In genomic region chr9:126621056-126621918, GRCh38 we compare ENCODE assay signal across 22 cellular contexts. TPM values are rescaled to one million over a fixed set of nuclear protein-coding genes. Genes with fewer than 3 reads are reported as not detected.
DNase-seq lines count a peak whose midpoint lies in the region; ATAC-seq and TF ChIP-seq lines count a peak whose summit lies in the region.
"Had no signal": no experiment of that assay in that cellular context is flagged by ENCODE, and none has a peak within 500 bp of the region (broad histone marks: within the 10 kb centered on the region; RNA-seq: fewer than 3 reads in every experiment).

No MANE protein-coding gene starts in this region.

- H3K4me3 ChIP-seq in mesendoderm (ENCODE audit: low read length): no peak overlapping the region
- H3K4me3 ChIP-seq: A549, GM12878, MG63 had no signal

- H3K79me2 ChIP-seq in mesendoderm (ENCODE audit: control insufficient read depth, insufficient read depth, low read length): no peaks in the 10 kb centered on the region

- no peak overlapping the region for H3K56ac ChIP-seq in mesendoderm (ENCODE audit: low read length)

- H2BK120ac ChIP-seq in mesendoderm (ENCODE audit: low read depth, low read length): no peak overlapping the region

- no peak overlapping the region for H3K4ac ChIP-seq in mesendoderm (ENCODE audit: low read depth, low read length)

- no peaks in the 10 kb centered on the region for H3K36me3 ChIP-seq in mesendoderm (ENCODE audit: control insufficient read depth, insufficient read depth, low read length)
- H3K36me3 ChIP-seq: MG63 had no signal

- peaks cover 12 to 18% of the 10 kb centered on the region in 2 donors for H3K4me1 Mint-ChIP-seq in natural killer cell
- H3K4me1 Mint-ChIP-seq in natural killer cell treated with Interleukin-12 subunit alpha and Interleukin-12 subunit beta and Interleukin-15 and Interleukin-18, amount 100 ng/mL, for 72 hours (ENCODE audit: low read depth in 2 of 2): peaks cover 5 to 12% of the 10 kb centered on the region in 2 donors
- no peaks in the 10 kb centered on the region for H3K4me1 Mint-ChIP-seq in activated T-helper 1 cell treated with anti-CD3 and anti-CD28 coated beads, Interleukin-12 subunit alpha, Interleukin-12 subunit beta, Interleukin-2, Interleukin-4 antibody, amounts not matched to agents 30 ng/mL and 10 ng/mL and 1 ng/mL, durations not matched to agents 14 hours and 24 hours and 36 hours (ENCODE audit: low read depth)
- peaks cover 35% of the 10 kb centered on the region for H3K4me1 Mint-ChIP-seq in type B pancreatic cell (ENCODE audit: unreplicated experiment)

- peak overlapping the region; percentile 34 for H3K23ac ChIP-seq in mesendoderm (ENCODE audit: low read length)

- no peak overlapping the region for H2BK5ac ChIP-seq in mesendoderm (ENCODE audit: low read length)

- H4K5ac ChIP-seq in mesendoderm (ENCODE audit: low read length): no peak overlapping the region

- H3K27ac Mint-ChIP-seq in natural killer cell (no peak overlapping the region), type B pancreatic cell (no peak overlapping the region)
- no peak overlapping the region for H3K27ac Mint-ChIP-seq in natural killer cell treated with Interleukin-12 subunit alpha and Interleukin-12 subunit beta and Interleukin-15 and Interleukin-18, amount 100 ng/mL, for 72 hours
- peak overlapping the region; percentile 18 for H3K27ac Mint-ChIP-seq in activated T-helper 1 cell treated with anti-CD3 and anti-CD28 coated beads, Interleukin-12 subunit alpha, Interleukin-12 subunit beta, Interleukin-2, Interleukin-4 antibody, amounts not matched to agents 30 ng/mL and 10 ng/mL and 1 ng/mL, durations not matched to agents 14 hours and 24 hours and 36 hours
- H3K27ac Mint-ChIP-seq: CD4-positive, alpha-beta T cell had no signal

- H3K9me3 Mint-ChIP-seq in natural killer cell: no peaks in the 10 kb centered on the region
- H3K9me3 Mint-ChIP-seq in natural killer cell treated with Interleukin-12 subunit alpha and Interleukin-12 subunit beta and Interleukin-15 and Interleukin-18, amount 100 ng/mL, for 72 hours: no peaks in the 10 kb centered on the region
- H3K9me3 Mint-ChIP-seq in activated T-helper 1 cell treated with anti-CD3 and anti-CD28 coated beads, Interleukin-12 subunit alpha, Interleukin-12 subunit beta, Interleukin-2, Interleukin-4 antibody, amounts not matched to agents 30 ng/mL and 10 ng/mL and 1 ng/mL, durations not matched to agents 14 hours and 24 hours and 36 hours: no peaks in the 10 kb centered on the region
- H3K9me3 Mint-ChIP-seq in type B pancreatic cell: no peaks in the 10 kb centered on the region
- H3K9me3 Mint-ChIP-seq: CD4-positive, alpha-beta T cell had no signal

- no peak overlapping the region for H2BK15ac ChIP-seq in mesendoderm (replicated peaks; ENCODE audit: low read depth)

- H3K9ac ChIP-seq in mesendoderm (ENCODE audit: low read length): no peak overlapping the region

- no peak overlapping the region for H4K8ac ChIP-seq in mesendoderm (ENCODE audit: low read depth, low read length)

- WGBS in mesendoderm (ENCODE audit: extremely low coverage, insufficient coverage, low lambda C conversion rate): no CpG with 5 or more reads among the region's 15 CpGs

- H3K27me3 Mint-ChIP-seq in natural killer cell (ENCODE audit: low read depth in 2 of 2): peaks cover 65 to 69% of the 10 kb centered on the region in 2 donors
- peaks cover 52 to 57% of the 10 kb centered on the region in 2 donors for H3K27me3 Mint-ChIP-seq in natural killer cell treated with Interleukin-12 subunit alpha and Interleukin-12 subunit beta and Interleukin-15 and Interleukin-18, amount 100 ng/mL, for 72 hours
- H3K27me3 Mint-ChIP-seq in activated T-helper 1 cell treated with anti-CD3 and anti-CD28 coated beads, Interleukin-12 subunit alpha, Interleukin-12 subunit beta, Interleukin-2, Interleukin-4 antibody, amounts not matched to agents 30 ng/mL and 10 ng/mL and 1 ng/mL, durations not matched to agents 14 hours and 24 hours and 36 hours (ENCODE audit: insufficient read depth): peaks cover 87% of the 10 kb centered on the region
- H3K27me3 Mint-ChIP-seq in type B pancreatic cell: peaks cover 94% of the 10 kb centered on the region

- DNase-seq in natural killer cell (no peak), mesendoderm (no peak), type B pancreatic cell (ENCODE audit: extremely low spot score, unreplicated experiment) (no peak), NOMO-1 (lab: John Stamatoyannopoulos, UW; ENCODE audit: unreplicated experiment in 2 of 2) (no peak), KG1 (lab: John Stamatoyannopoulos, UW) (no peak)
- DNase-seq in natural killer cell treated with Interleukin-12 subunit alpha and Interleukin-12 subunit beta and Interleukin-15 and Interleukin-18, amount 100 ng/mL, for 72 hours (ENCODE audit: low spot score): no peak
- DNase-seq in activated T-helper 1 cell treated with anti-CD3 and anti-CD28 coated beads, Interleukin-12 subunit alpha, Interleukin-12 subunit beta, Interleukin-2, Interleukin-4 antibody, amounts not matched to agents 30 ng/mL and 10 ng/mL and 1 ng/mL, durations not matched to agents 14 hours and 24 hours and 36 hours (ENCODE audit: low spot score): no peak
- DNase-seq: Caco-2; CD4-positive, alpha-beta T cell; DMS153; Karpas-422; MG63; NCI-H1048; NCI-H1436 treated with DMSO at 0.1 percent for 48 hours; NCI-H2029 treated with DMSO at 0.1 percent for 48 hours; NK-92 treated with Interleukin-12 subunit alpha and Interleukin-12 subunit beta, amount 100 ng/mL, for 24 hours had no signal

- no peak overlapping the region for H2AK5ac ChIP-seq in mesendoderm (ENCODE audit: low read length)

- H3K27ac ChIP-seq in mesendoderm (ENCODE audit: low read depth, low read length): no peak overlapping the region
- H3K27ac ChIP-seq: A549 had no signal

- H3K27me3 ChIP-seq in mesendoderm (ENCODE audit: insufficient read depth, low read length, poor library complexity): peaks cover 94% of the 10 kb centered on the region
- H3K27me3 ChIP-seq: MG63 had no signal

- TF ChIP-seq CTCF in natural killer cell (IDR thresholded peaks at IDR 0.05) (no peak), type B pancreatic cell (conservative IDR thresholded peaks at IDR 0.05) (no peak)

- no peak overlapping the region for H3K18ac ChIP-seq in mesendoderm (ENCODE audit: low read length)

- ATAC-seq in natural killer cell (no peak), GM21367 (IDR thresholded peaks at IDR 0.05; ENCODE audit: unreplicated experiment) (no peak)
- no peak for ATAC-seq in natural killer cell treated with Interleukin-12 subunit alpha and Interleukin-12 subunit beta and Interleukin-15 and Interleukin-18, amount 100 ng/mL, for 72 hours
- ATAC-seq: A549, GM12878, Right ventricle myocardium inferior had no signal

- no peaks in the 10 kb centered on the region for H3K79me1 ChIP-seq in mesendoderm (ENCODE audit: low read length)

- no peak overlapping the region for H3K4me2 ChIP-seq in mesendoderm (ENCODE audit: low read length)
- H3K4me2 ChIP-seq: A549 had no signal

- peak overlapping the region; percentile 21 for H3K4me3 Mint-ChIP-seq in natural killer cell
- no peak overlapping the region for H3K4me3 Mint-ChIP-seq in natural killer cell treated with Interleukin-12 subunit alpha and Interleukin-12 subunit beta and Interleukin-15 and Interleukin-18, amount 100 ng/mL, for 72 hours
- no peak overlapping the region for H3K4me3 Mint-ChIP-seq in activated T-helper 1 cell treated with anti-CD3 and anti-CD28 coated beads, Interleukin-12 subunit alpha, Interleukin-12 subunit beta, Interleukin-2, Interleukin-4 antibody, amounts not matched to agents 30 ng/mL and 10 ng/mL and 1 ng/mL, durations not matched to agents 14 hours and 24 hours and 36 hours
- peak overlapping the region; percentile 58 for H3K4me3 Mint-ChIP-seq in type B pancreatic cell
- H3K4me3 Mint-ChIP-seq: CD4-positive, alpha-beta T cell had no signal

- H3K36me3 Mint-ChIP-seq in natural killer cell: no peaks in the 10 kb centered on the region
- no peaks in the 10 kb centered on the region for H3K36me3 Mint-ChIP-seq in natural killer cell treated with Interleukin-12 subunit alpha and Interleukin-12 subunit beta and Interleukin-15 and Interleukin-18, amount 100 ng/mL, for 72 hours
- H3K36me3 Mint-ChIP-seq in activated T-helper 1 cell treated with anti-CD3 and anti-CD28 coated beads, Interleukin-12 subunit alpha, Interleukin-12 subunit beta, Interleukin-2, Interleukin-4 antibody, amounts not matched to agents 30 ng/mL and 10 ng/mL and 1 ng/mL, durations not matched to agents 14 hours and 24 hours and 36 hours (ENCODE audit: low read depth): no peaks in the 10 kb centered on the region
- H3K36me3 Mint-ChIP-seq in type B pancreatic cell: peaks cover 8% of the 10 kb centered on the region

- intact Hi-C loops in natural killer cell (cut with micrococcal nuclease): no loop called here
- intact Hi-C loops in activated T-helper 1 cell treated with anti-CD3 and anti-CD28 coated beads, Interleukin-12 subunit alpha, Interleukin-12 subunit beta, Interleukin-2, Interleukin-4 antibody, amounts not matched to agents 30 ng/mL and 10 ng/mL and 1 ng/mL, durations not matched to agents 14 hours and 24 hours and 36 hours (cut with micrococcal nuclease): no loop called here

- peaks cover 16% of the 10 kb centered on the region for H3K4me1 ChIP-seq in mesendoderm (ENCODE audit: control insufficient read depth, low read depth, low read length)
- H3K4me1 ChIP-seq: Caco-2 had no signal

RNA-seq across cellular contexts. Expression of gene LMX1B, which starts 7.6 kb away (rescaled TPM):
- not detected for total RNA-seq in natural killer cell
- total RNA-seq in natural killer cell treated with Interleukin-12 subunit alpha and Interleukin-12 subunit beta and Interleukin-15 and Interleukin-18, amount 100 ng/mL, for 72 hours: not detected
- not detected in 2 replicates for total RNA-seq in activated T-helper 1 cell treated with anti-CD3 and anti-CD28 coated beads, Interleukin-12 subunit alpha, Interleukin-12 subunit beta, Interleukin-2, Interleukin-4 antibody, amounts not matched to agents 30 ng/mL and 10 ng/mL and 1 ng/mL, durations not matched to agents 14 hours and 24 hours and 36 hours
- 0.53 TPM for polyA plus RNA-seq in mesendoderm (2013, experiment 1 of 2)
- 0.45 TPM for polyA plus RNA-seq in mesendoderm (2013, experiment 2 of 2)
- total RNA-seq in type B pancreatic cell (ENCODE audit: low replicate concordance): 13.6 and 33.6 TPM in 2 replicates
- total RNA-seq: CD4-positive, alpha-beta T cell; GM12878; OCI-LY7 had no signal
- polyA plus RNA-seq: BJ, GM12878 had no signal

Comparison
In these comparisons a context has a peak if more than half of its experiments do, and no peak if none do; other contexts are left out.
1. H3K4me3 Mint-ChIP-seq: peak in natural killer cell (single experiment) and type B pancreatic cell (single experiment); none in natural killer cell treated with Interleukin-12 subunit alpha and Interleukin-12 subunit beta and Interleukin-15 and Interleukin-18, amount 100 ng/mL, for 72 hours (single experiment) and activated T-helper 1 cell treated with anti-CD3 and anti-CD28 coated beads, Interleukin-12 subunit alpha, Interleukin-12 subunit beta, Interleukin-2, Interleukin-4 antibody, amounts not matched to agents 30 ng/mL and 10 ng/mL and 1 ng/mL, durations not matched to agents 14 hours and 24 hours and 36 hours (single experiment).
2. RNA of gene LMX1B, which starts 7.6 kb away (total RNA-seq): 13.6 to 33.6 TPM in type B pancreatic cell; not detected in natural killer cell, not detected in natural killer cell treated with Interleukin-12 subunit alpha and Interleukin-12 subunit beta and Interleukin-15 and Interleukin-18, amount 100 ng/mL, for 72 hours and not detected in activated T-helper 1 cell treated with anti-CD3 and anti-CD28 coated beads, Interleukin-12 subunit alpha, Interleukin-12 subunit beta, Interleukin-2, Interleukin-4 antibody, amounts not matched to agents 30 ng/mL and 10 ng/mL and 1 ng/mL, durations not matched to agents 14 hours and 24 hours and 36 hours; every median in the first group is over 10 times any median in the second.